In genomic region chr5:133939668-133940067, GRCh38 we compare ENCODE assay signal across 1 cellular context.
TF ChIP-seq lines count a peak whose summit lies in the region.

No MANE protein-coding gene starts in this region.

TF ChIP-seq in GM12878, 131 proteins besides CTCF, POLR2A, EP300 and RAD21:
- no peak for TF ChIP-seq TARDBP (IDR thresholded peaks at IDR 0.05; ENCODE audit: borderline replicate concordance)
- 0 out of 2 replicates have a peak, but pooled peaks have one; percentile 23 for TF ChIP-seq RUNX3 (IDR thresholded peaks at IDR 0.05; ENCODE audit: low read length)
- TF ChIP-seq EED (IDR thresholded peaks at IDR 0.05; ENCODE audit: low read depth) = peak; percentile 50; the same call in 1 of the 2 replicates
- no peak for TF ChIP-seq ZZZ3 (IDR thresholded peaks at IDR 0.05; ENCODE audit: control insufficient read depth, insufficient read length, low read depth)
- TF ChIP-seq, protein P1, sequence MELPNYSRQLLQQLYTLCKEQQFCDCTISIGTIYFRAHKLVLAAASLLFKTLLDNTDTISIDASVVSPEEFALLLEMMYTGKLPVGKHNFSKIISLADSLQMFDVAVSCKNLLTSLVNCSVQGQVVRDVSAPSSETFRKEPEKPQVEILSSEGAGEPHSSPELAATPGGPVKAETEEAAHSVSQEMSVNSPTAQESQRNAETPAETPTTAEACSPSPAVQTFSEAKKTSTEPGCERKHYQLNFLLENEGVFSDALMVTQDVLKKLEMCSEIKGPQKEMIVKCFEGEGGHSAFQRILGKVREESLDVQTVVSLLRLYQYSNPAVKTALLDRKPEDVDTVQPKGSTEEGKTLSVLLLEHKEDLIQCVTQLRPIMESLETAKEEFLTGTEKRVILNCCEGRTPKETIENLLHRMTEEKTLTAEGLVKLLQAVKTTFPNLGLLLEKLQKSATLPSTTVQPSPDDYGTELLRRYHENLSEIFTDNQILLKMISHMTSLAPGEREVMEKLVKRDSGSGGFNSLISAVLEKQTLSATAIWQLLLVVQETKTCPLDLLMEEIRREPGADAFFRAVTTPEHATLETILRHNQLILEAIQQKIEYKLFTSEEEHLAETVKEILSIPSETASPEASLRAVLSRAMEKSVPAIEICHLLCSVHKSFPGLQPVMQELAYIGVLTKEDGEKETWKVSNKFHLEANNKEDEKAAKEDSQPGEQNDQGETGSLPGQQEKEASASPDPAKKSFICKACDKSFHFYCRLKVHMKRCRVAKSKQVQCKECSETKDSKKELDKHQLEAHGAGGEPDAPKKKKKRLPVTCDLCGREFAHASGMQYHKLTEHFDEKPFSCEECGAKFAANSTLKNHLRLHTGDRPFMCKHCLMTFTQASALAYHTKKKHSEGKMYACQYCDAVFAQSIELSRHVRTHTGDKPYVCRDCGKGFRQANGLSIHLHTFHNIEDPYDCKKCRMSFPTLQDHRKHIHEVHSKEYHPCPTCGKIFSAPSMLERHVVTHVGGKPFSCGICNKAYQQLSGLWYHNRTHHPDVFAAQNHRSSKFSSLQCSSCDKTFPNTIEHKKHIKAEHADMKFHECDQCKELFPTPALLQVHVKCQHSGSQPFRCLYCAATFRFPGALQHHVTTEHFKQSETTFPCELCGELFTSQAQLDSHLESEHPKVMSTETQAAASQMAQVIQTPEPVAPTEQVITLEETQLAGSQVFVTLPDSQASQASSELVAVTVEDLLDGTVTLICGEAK (IDR thresholded peaks at IDR 0.05; ENCODE audit: borderline replicate concordance) = no peak
